Comparison of ENCODE assay signal across 18 cellular contexts in the genomic region with DNA sequence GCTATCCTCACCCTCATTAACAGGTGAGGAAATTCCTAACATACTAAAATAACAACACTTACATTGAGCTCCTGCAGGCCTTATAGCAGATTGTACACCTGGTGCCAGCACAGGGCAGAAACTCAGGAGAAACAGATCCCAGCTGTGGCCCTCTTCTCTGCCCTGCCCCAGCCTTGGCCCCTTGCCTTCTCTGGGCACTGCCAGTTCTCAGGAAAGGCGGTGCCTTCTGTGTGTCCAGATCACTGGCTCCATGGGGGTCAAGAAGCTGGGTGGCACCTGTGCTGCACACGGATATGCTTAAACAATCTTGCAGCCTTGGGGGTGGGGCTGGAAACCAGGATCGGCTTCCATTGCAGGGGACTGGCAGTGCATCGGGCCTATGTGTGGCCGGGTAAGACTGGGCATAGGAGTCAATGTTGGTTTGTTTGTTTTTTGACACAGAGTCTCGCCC. TPM values are rescaled to one million over a fixed set of nuclear protein-coding genes. Genes with fewer than 3 reads are reported as not detected.
A peak's percentile ranks its signal among the peaks of the same experiment; 100 is the strongest.
DNase-seq lines count a peak whose midpoint lies in the region; ATAC-seq and TF ChIP-seq lines count a peak whose summit lies in the region.
"Had no signal": no experiment of that assay in that cellular context is flagged by ENCODE, and none has a peak within 500 bp of the region (broad histone marks: within the 10 kb centered on the region; RNA-seq: fewer than 3 reads in every experiment).

No MANE protein-coding gene starts in this region.

- intact Hi-C loops in MCF 10A (cut with micrococcal nuclease) (loop anchor here (2.0 kb wide), 1 partner anchor 16 kb away; no protein-coding TSS in a partner anchor), psoas muscle (cut with DNase I) (loop anchor here in 1 of 2 donors (5.0 kb wide), 1 partner anchor 65 kb away; no protein-coding TSS in a partner anchor)
- intact Hi-C loops in activated CD4-positive, alpha-beta T cell treated with anti-CD3 and anti-CD28 coated beads for 36 hours (cut with DNase I, micrococcal nuclease) = loop anchor here in 1 of 2 experiments (2.0 kb wide), 1 partner anchor 18 kb away; the partner anchor contains the start of gene KYAT1

- CTCF ChIA-PET in MCF 10A (lab: Yijun Ruan, JAX) = interaction anchor here (0.7 to 12.7 kb wide), 13 partner anchors 9 to 114 kb away, joined by 3 to 172 read pairs (median 5); partner anchors contain the start of gene ENDOG
- CTCF ChIA-PET in activated CD4-positive, alpha-beta T cell treated with anti-CD3 and anti-CD28 coated beads for 36 hours (lab: Charles Lee) = interaction anchor here (0.6 to 5.6 kb wide), 10 partner anchors 10 to 170 kb away, joined by 3 to 86 read pairs (median 4); partner anchors contain the start of genes ENDOG, KYAT1 and LRRC8A

- H3K4me3 Mint-ChIP-seq in MCF 10A (ENCODE audit: unreplicated experiment) = no peak overlapping the region
- H3K4me3 Mint-ChIP-seq in type B pancreatic cell = no peak overlapping the region
- H3K4me3 Mint-ChIP-seq in activated CD4-positive, alpha-beta T cell treated with anti-CD3 and anti-CD28 coated beads for 36 hours = no peak overlapping the region
- H3K4me3 Mint-ChIP-seq: activated CD4-positive, alpha-beta T cell treated with anti-CD3 and anti-CD28 coated beads, Interleukin-2, amount 10 ng/mL, durations not matched to agents 7 days and 5 days; CD8-positive, alpha-beta T cell; natural killer cell treated with Interleukin-12 subunit alpha and Interleukin-12 subunit beta and Interleukin-15 and Interleukin-18, amount 100 ng/mL, for 72 hours had no signal

- BruUV-seq in MCF 10A (replicated peaks; lab: Mats Ljungman, UMichigan) = no TSS peak

- POLR2A ChIA-PET in MCF 10A (lab: Yijun Ruan, JAX) = interaction anchor here (0.6 to 1.7 kb wide), 4 partner anchors 19 to 86 kb away, joined by 3 to 9 read pairs (median 4); partner anchors contain the start of genes DOLK, KYAT1, LRRC8A and NUP188
- POLR2A ChIA-PET in activated CD4-positive, alpha-beta T cell treated with anti-CD3 and anti-CD28 coated beads for 36 hours (lab: Charles Lee) = no interaction called here

- H3K9ac ChIP-seq in HUES6 (ENCODE audit: low read length) = peak overlapping the region; percentile 10

- H3K9me3 ChIP-seq in HUES6 (ENCODE audit: control insufficient read depth, insufficient read depth, low read depth, low read length) (no peaks in the 10 kb centered on the region), psoas muscle (no peaks in the 10 kb centered on the region)

- H3K9me3 Mint-ChIP-seq in MCF 10A (ENCODE audit: unreplicated experiment) = no peaks in the 10 kb centered on the region
- H3K9me3 Mint-ChIP-seq in type B pancreatic cell = no peaks in the 10 kb centered on the region
- H3K9me3 Mint-ChIP-seq in activated CD4-positive, alpha-beta T cell treated with anti-CD3 and anti-CD28 coated beads for 36 hours (ENCODE audit: low read depth) = no peaks in the 10 kb centered on the region
- H3K9me3 Mint-ChIP-seq: activated CD4-positive, alpha-beta T cell treated with anti-CD3 and anti-CD28 coated beads, Interleukin-2, amount 10 ng/mL, durations not matched to agents 7 days and 5 days; CD8-positive, alpha-beta T cell; natural killer cell treated with Interleukin-12 subunit alpha and Interleukin-12 subunit beta and Interleukin-15 and Interleukin-18, amount 100 ng/mL, for 72 hours had no signal

- H3K27me3 Mint-ChIP-seq in MCF 10A (ENCODE audit: insufficient read depth, unreplicated experiment) = no peaks in the 10 kb centered on the region
- no peaks in the 10 kb centered on the region for H3K27me3 Mint-ChIP-seq in type B pancreatic cell
- no peaks in the 10 kb centered on the region for H3K27me3 Mint-ChIP-seq in activated CD4-positive, alpha-beta T cell treated with anti-CD3 and anti-CD28 coated beads for 36 hours
- H3K27me3 Mint-ChIP-seq: activated CD4-positive, alpha-beta T cell treated with anti-CD3 and anti-CD28 coated beads, Interleukin-2, amount 10 ng/mL, durations not matched to agents 7 days and 5 days; natural killer cell treated with Interleukin-12 subunit alpha and Interleukin-12 subunit beta and Interleukin-15 and Interleukin-18, amount 100 ng/mL, for 72 hours had no signal

- H3K4me1 ChIP-seq in HUES6 (ENCODE audit: control insufficient read depth, insufficient read depth, low read length) = peaks cover 21% of the 10 kb centered on the region
- peaks cover 25% of the 10 kb centered on the region for H3K4me1 ChIP-seq in psoas muscle
- H3K4me1 ChIP-seq: foreskin keratinocyte had no signal

- H3K4me1 Mint-ChIP-seq in MCF 10A (ENCODE audit: insufficient read depth, unreplicated experiment) (peaks cover 14% of the 10 kb centered on the region), type B pancreatic cell (ENCODE audit: unreplicated experiment) (peaks cover 5% of the 10 kb centered on the region)
- H3K4me1 Mint-ChIP-seq in activated CD4-positive, alpha-beta T cell treated with anti-CD3 and anti-CD28 coated beads for 36 hours = peaks cover 5% of the 10 kb centered on the region

- TF ChIP-seq CTCF in MCF 10A (IDR thresholded peaks at IDR 0.05; ENCODE audit: unreplicated experiment) (no peak), psoas muscle (IDR thresholded peaks at IDR 0.05) (no peak), type B pancreatic cell (conservative IDR thresholded peaks at IDR 0.05) (no peak)

- H3K27ac ChIP-seq in HUES6 (ENCODE audit: low read depth, low read length) (0 out of 2 replicates have a peak overlapping the region, but pooled peaks have one; percentile 43), psoas muscle (peak overlapping the region; percentile 61)
- H3K27ac ChIP-seq: foreskin keratinocyte had no signal

- H3K27me3 ChIP-seq in HUES6 (ENCODE audit: control insufficient read depth, insufficient read depth, low read length) = no peaks in the 10 kb centered on the region
- no peaks in the 10 kb centered on the region for H3K27me3 ChIP-seq in psoas muscle (ENCODE audit: insufficient read depth in 3 of 3, low read length in 2 of 3)
- H3K27me3 ChIP-seq: foreskin keratinocyte had no signal

- no peaks in the 10 kb centered on the region for H3K36me3 ChIP-seq in HUES6 (ENCODE audit: control insufficient read depth, insufficient read depth, low read length)
- no peaks in the 10 kb centered on the region for H3K36me3 ChIP-seq in psoas muscle (ENCODE audit: insufficient read depth in 1 of 2, low read depth in 1 of 2)

- H3K27ac Mint-ChIP-seq in MCF 10A (ENCODE audit: low read depth, unreplicated experiment) (peak overlapping the region; percentile 54), type B pancreatic cell (no peak overlapping the region)
- no peak overlapping the region for H3K27ac Mint-ChIP-seq in activated CD4-positive, alpha-beta T cell treated with anti-CD3 and anti-CD28 coated beads for 36 hours
- H3K27ac Mint-ChIP-seq: CD8-positive, alpha-beta T cell; natural killer cell treated with Interleukin-12 subunit alpha and Interleukin-12 subunit beta and Interleukin-15 and Interleukin-18, amount 100 ng/mL, for 72 hours had no signal

- DNase-seq in MCF 10A (ENCODE audit: unreplicated experiment) (no peak), left lobe of liver (ENCODE audit: low spot score) (peak; percentile 67), psoas muscle (peak; percentile 38 to 88), SIG-M5 (lab: John Stamatoyannopoulos, UW) (no peak), type B pancreatic cell (ENCODE audit: extremely low spot score, unreplicated experiment) (no peak), DMS53 (lab: John Stamatoyannopoulos, UW) (no peak)
- no peak for DNase-seq in activated CD4-positive, alpha-beta T cell treated with anti-CD3 and anti-CD28 coated beads for 36 hours
- DNase-seq: activated CD4-positive, alpha-beta T cell treated with anti-CD3 and anti-CD28 coated beads, Interleukin-2, amount 10 ng/mL, durations not matched to agents 7 days and 5 days; activated naive CD4-positive, alpha-beta T cell treated with Interleukin-2 at 50 U/mL for 16 hours; aorta; CD8-positive, alpha-beta T cell; foreskin keratinocyte; NCI-H1436; NCI-H2171 treated with DMSO at 0.1 percent for 48 hours; NCI-H774 had no signal

- H3K4me3 ChIP-seq in HUES6 (ENCODE audit: low read depth, low read length) = no peak overlapping the region
- no peak overlapping the region for H3K4me3 ChIP-seq in psoas muscle

- ATAC-seq in left lobe of liver = peak; percentile 68
- peak; percentile 68 to 88 (median 82) for ATAC-seq in psoas muscle
- ATAC-seq in activated CD4-positive, alpha-beta T cell treated with anti-CD3 and anti-CD28 coated beads for 36 hours = no peak
- ATAC-seq: CD8-positive, alpha-beta T cell; foreskin keratinocyte; Panc1 had no signal

- H3K36me3 Mint-ChIP-seq in MCF 10A (ENCODE audit: insufficient read depth, unreplicated experiment) = no peaks in the 10 kb centered on the region
- no peaks in the 10 kb centered on the region for H3K36me3 Mint-ChIP-seq in type B pancreatic cell
- H3K36me3 Mint-ChIP-seq in activated CD4-positive, alpha-beta T cell treated with anti-CD3 and anti-CD28 coated beads for 36 hours (ENCODE audit: low read depth) = no peaks in the 10 kb centered on the region
- H3K36me3 Mint-ChIP-seq: CD8-positive, alpha-beta T cell; natural killer cell treated with Interleukin-12 subunit alpha and Interleukin-12 subunit beta and Interleukin-15 and Interleukin-18, amount 100 ng/mL, for 72 hours had no signal

- WGBS in psoas muscle, 3 donors = 41 to 62% (median 43%) methylated on average over 6 of the region's 6 CpGs

RNA-seq across cellular contexts. Expression of gene KYAT1, which starts 19.3 kb away (rescaled TPM):
- total RNA-seq in MCF 10A (2022) (3.8 and 5.7 TPM in 2 replicates), left lobe of liver (9.6 TPM), psoas muscle (1 to 10 TPM; 6.4 to 8.9 (median 7.1) TPM), type B pancreatic cell (ENCODE audit: low replicate concordance) (4.0 and 11.5 TPM in 2 replicates)
- 10 to 100 TPM in 1 of 3 donors, 1 to 10 TPM in 2; 7.2 to 12.0 (median 7.9) TPM for polyA plus RNA-seq in psoas muscle
- 10 to 100 TPM; 14.8 to 18.5 TPM for total RNA-seq in activated CD4-positive, alpha-beta T cell treated with anti-CD3 and anti-CD28 coated beads for 36 hours

RNA-seq across cellular contexts. Expression of gene LRRC8A, which starts 19.5 kb away (rescaled TPM):
- 30.9 and 31.6 TPM in 2 replicates for total RNA-seq in MCF 10A (2022)
- total RNA-seq in left lobe of liver = 11.0 TPM
- total RNA-seq in psoas muscle = 10 to 100 TPM; 12.2 to 22.4 (median 18.3) TPM
- 10 to 100 TPM; 11.6 to 71.5 (median 16.4) TPM for polyA plus RNA-seq in psoas muscle
- 33.2 and 38.2 TPM in 2 replicates for total RNA-seq in type B pancreatic cell (ENCODE audit: low replicate concordance)
- 10 to 100 TPM; 14.9 to 15.5 TPM for total RNA-seq in activated CD4-positive, alpha-beta T cell treated with anti-CD3 and anti-CD28 coated beads for 36 hours

RNA-seq across cellular contexts. Expression of gene SPOUT1, which starts 32.8 kb away (rescaled TPM):
- total RNA-seq in MCF 10A (2022) (30.1 and 32.4 TPM in 2 replicates), left lobe of liver (36.7 TPM), psoas muscle (10 to 100 TPM; 13.3 to 33.0 (median 20.6) TPM), type B pancreatic cell (ENCODE audit: low replicate concordance) (46.7 and 53.4 TPM in 2 replicates)
- 10 to 100 TPM in 2 of 3 donors, 1 to 10 TPM in 1; 9.5 to 18.3 (median 13.3) TPM for polyA plus RNA-seq in psoas muscle
- total RNA-seq in activated CD4-positive, alpha-beta T cell treated with anti-CD3 and anti-CD28 coated beads for 36 hours = 10 to 100 TPM; 87.9 to 92.9 TPM

RNA-seq across cellular contexts. Expression of gene ENDOG, which starts 44.1 kb away (rescaled TPM):
- 18.2 and 22.0 TPM in 2 replicates for total RNA-seq in MCF 10A (2022)
- total RNA-seq in left lobe of liver = 53.0 TPM
- 100 to 1,000 TPM in 1 of 4 donors, 10 to 100 TPM in 3; 81.6 to 109 (median 90.0) TPM for total RNA-seq in psoas muscle
- polyA plus RNA-seq in psoas muscle = 100 to 1,000 TPM in 1 of 3 donors, 10 to 100 TPM in 2; 56.0 to 116 (median 84.9) TPM
- 24.1 and 30.8 TPM in 2 replicates for total RNA-seq in type B pancreatic cell (ENCODE audit: low replicate concordance)
- total RNA-seq in activated CD4-positive, alpha-beta T cell treated with anti-CD3 and anti-CD28 coated beads for 36 hours = 1 to 10 TPM; 7.3 to 9.3 TPM

RNA-seq across cellular contexts. Expression of gene PHYHD1, which starts 58.4 kb away (rescaled TPM):
- total RNA-seq in MCF 10A (2022) (0.70 and 2.0 TPM in 2 replicates), left lobe of liver (70.8 TPM), psoas muscle (10 to 100 TPM; 11.0 to 36.6 (median 29.9) TPM), type B pancreatic cell (ENCODE audit: low replicate concordance) (10.0 and 14.3 TPM in 2 replicates)
- polyA plus RNA-seq in psoas muscle = 10 to 100 TPM; 16.7 to 45.0 (median 20.0) TPM
- under 1 TPM; 0.21 to 0.44 TPM for total RNA-seq in activated CD4-positive, alpha-beta T cell treated with anti-CD3 and anti-CD28 coated beads for 36 hours

Comparison
In these comparisons a context has a peak if more than half of its experiments do, and no peak if none do; other contexts are left out.
1. DNase-seq: peak in left lobe of liver (single experiment) and psoas muscle (2 of 2); none in MCF 10A (single experiment), SIG-M5 (single experiment), type B pancreatic cell (single experiment), DMS53 (single experiment) and activated CD4-positive, alpha-beta T cell treated with anti-CD3 and anti-CD28 coated beads for 36 hours (single experiment).